In genomic region chr14:94562019-94562418, GRCh38 we compare ENCODE assay signal across 30 cellular contexts. TPM values are rescaled to one million over a fixed set of nuclear protein-coding genes. Genes with fewer than 3 reads are reported as not detected.
DNase-seq lines count a peak whose midpoint lies in the region; ATAC-seq and TF ChIP-seq lines count a peak whose summit lies in the region.
"Had no signal": no experiment of that assay in that cellular context is flagged by ENCODE, and none has a peak within 500 bp of the region (broad histone marks: within the 10 kb centered on the region; RNA-seq: fewer than 3 reads in every experiment).

No MANE protein-coding gene starts in this region.

- H3K27me3 ChIP-seq in lower lobe of right lung (ENCODE audit: low read depth) (no peaks in the 10 kb centered on the region), testis (no peaks in the 10 kb centered on the region), breast epithelium (no peaks in the 10 kb centered on the region)
- H3K27me3 ChIP-seq: BLaER1, MG63 had no signal

- TF ChIP-seq POLR2A in testis (IDR thresholded peaks at IDR 0.05) (no peak), breast epithelium (IDR thresholded peaks at IDR 0.05) (no peak)

- WGBS in testis, 2 donors, result 90 to 94% methylated on average over 5 of the region's 5 CpGs

- DNase-seq in GM12865 (ENCODE audit: low read depth) (peak; percentile 17), SW480 (ENCODE audit: low spot score) (peak; percentile 29), lower lobe of right lung (peak; percentile 6), testis (peak; percentile 4), breast epithelium (ENCODE audit: low spot score in 2 of 2) (no peak)
- DNase-seq in activated T-cell treated with anti-CD3 and anti-CD28 coated beads, Interleukin-2, amount 50 U/mL, for 1 hour, result no peak
- DNase-seq: CD4-positive, CD25-positive, alpha-beta regulatory T cell; DMS53; GOT3; HFFc6; IMR-90; KG1; MG63; NCI-H1048; NCI-H1417; NCI-H1694; NCI-H2029 treated with DMSO at 0.1 percent for 48 hours; NCI-H2227 treated with DMSO at 0.1 percent for 48 hours; NCI-H526 treated with DMSO at 0.1 percent for 48 hours; SIG-M5 had no signal

- intact Hi-C loops in lower lobe of right lung (cut with DNase I), result no loop called here
- intact Hi-C loops in testis (cut with DNase I; ENCODE audit: low total_unique reads), result no loop called here
- intact Hi-C loops in breast epithelium (cut with DNase I; ENCODE audit: low total_unique reads), result no loop called here

- H3K4me1 ChIP-seq in lower lobe of right lung (no peaks in the 10 kb centered on the region), testis (no peaks in the 10 kb centered on the region), breast epithelium (no peaks in the 10 kb centered on the region)
- H3K4me1 ChIP-seq: HAP-1 had no signal

- no peak overlapping the region for H3K4me3 ChIP-seq in GM12865 (ENCODE audit: low read depth, low read length)
- H3K4me3 ChIP-seq in lower lobe of right lung, result no peak overlapping the region
- no peak overlapping the region for H3K4me3 ChIP-seq in testis
- no peak overlapping the region for H3K4me3 ChIP-seq in breast epithelium
- H3K4me3 ChIP-seq: BLaER1, GM12878, HAP-1, MG63, SK-N-MC had no signal

- TF ChIP-seq CTCF in GM12865 (IDR thresholded peaks at IDR 0.05; ENCODE audit: insufficient read depth, low read depth, low read length, missing control alignments), result no peak
- no peak for TF ChIP-seq CTCF in lower lobe of right lung (IDR thresholded peaks at IDR 0.05)
- no peak for TF ChIP-seq CTCF in testis (IDR thresholded peaks at IDR 0.05)
- TF ChIP-seq CTCF in breast epithelium (IDR thresholded peaks at IDR 0.05), result no peak

- H3K9me3 ChIP-seq in lower lobe of right lung, result no peaks in the 10 kb centered on the region
- H3K9me3 ChIP-seq in testis, result no peaks in the 10 kb centered on the region
- H3K9me3 ChIP-seq in breast epithelium, result no peaks in the 10 kb centered on the region
- H3K9me3 ChIP-seq: HAP-1, MG63 had no signal

- no peak for ATAC-seq in lower lobe of right lung
- ATAC-seq in HG03196 (IDR thresholded peaks at IDR 0.05; ENCODE audit: unreplicated experiment), result no peak
- ATAC-seq: GM12878, Panc1 had no signal

- no peaks in the 10 kb centered on the region for H3K36me3 ChIP-seq in lower lobe of right lung
- no peaks in the 10 kb centered on the region for H3K36me3 ChIP-seq in testis (ENCODE audit: low read depth, missing control alignments)
- no peaks in the 10 kb centered on the region for H3K36me3 ChIP-seq in breast epithelium
- H3K36me3 ChIP-seq: BLaER1, HAP-1, MG63 had no signal

- H3K27ac ChIP-seq in lower lobe of right lung, result no peak overlapping the region
- H3K27ac ChIP-seq in testis, result no peak overlapping the region
- H3K27ac ChIP-seq in breast epithelium, result no peak overlapping the region
- H3K27ac ChIP-seq: BLaER1, SK-N-MC had no signal

RNA-seq across cellular contexts. Expression of gene SERPINA4, which starts 0.8 kb away (rescaled TPM):
- total RNA-seq in lower lobe of right lung, result not detected
- total RNA-seq in testis, result under 1 TPM in 1 of 2 donors, not detected in 1; 0.19 TPM
- 0.25 TPM for polyA plus RNA-seq in testis (ENCODE audit: insufficient read depth, low read depth, low replicate concordance)
- total RNA-seq in breast epithelium, result not detected
- total RNA-seq: CD4-positive, CD25-positive, alpha-beta regulatory T cell; Daoy; HFFc6; IMR-90; NCI-H460; OCI-LY7 had no signal
- polyA plus RNA-seq: AG04450; CD4-positive, CD25-positive, alpha-beta regulatory T cell; GM12878; IMR-90 had no signal

RNA-seq across cellular contexts. Expression of gene SERPINA5, which starts 19.2 kb away (rescaled TPM):
- total RNA-seq in lower lobe of right lung, result 0.56 TPM
- 1,000 to 10,000 TPM in 1 of 2 donors, 100 to 1,000 TPM in 1; 940 to 1,154 TPM for total RNA-seq in testis
- 1,170 TPM for polyA plus RNA-seq in testis (ENCODE audit: insufficient read depth, low read depth, low replicate concordance)
- 10 to 100 TPM in 2 of 3 donors, 1 to 10 TPM in 1; 4.3 to 32.9 (median 20.6) TPM for total RNA-seq in breast epithelium
- total RNA-seq: CD4-positive, CD25-positive, alpha-beta regulatory T cell; HFFc6; IMR-90; OCI-LY7 had no signal
- polyA plus RNA-seq: AG04450; CD4-positive, CD25-positive, alpha-beta regulatory T cell; GM12878; IMR-90 had no signal

RNA-seq across cellular contexts. Expression of gene SERPINA3, which starts 50.2 kb away (rescaled TPM):
- total RNA-seq in lower lobe of right lung (74.6 TPM), testis (100 to 1,000 TPM in 1 of 2 donors, 10 to 100 TPM in 1; 27.4 to 238 TPM), breast epithelium (1,000 to 10,000 TPM in 2 of 3 donors, 10 to 100 TPM in 1; 88.7 to 1,840 (median 1,497) TPM)
- polyA plus RNA-seq in testis (ENCODE audit: insufficient read depth, low read depth, low replicate concordance), result 28.2 TPM
- total RNA-seq: CD4-positive, CD25-positive, alpha-beta regulatory T cell; Daoy; HFFc6; NCI-H460; OCI-LY7 had no signal
- polyA plus RNA-seq: CD4-positive, CD25-positive, alpha-beta regulatory T cell; GM12878 had no signal

RNA-seq across cellular contexts. Expression of gene SERPINA12, which starts 52.8 kb away (rescaled TPM):
- total RNA-seq in lower lobe of right lung (not detected), testis (under 1 TPM; 0.25 to 0.47 TPM), breast epithelium (not detected)
- polyA plus RNA-seq in testis (ENCODE audit: insufficient read depth, low read depth, low replicate concordance), result not detected
- total RNA-seq: CD4-positive, CD25-positive, alpha-beta regulatory T cell; Daoy; GM12878; HFFc6; IMR-90; NCI-H460; OCI-LY7 had no signal
- polyA plus RNA-seq: AG04450; CD4-positive, CD25-positive, alpha-beta regulatory T cell; GM12878; IMR-90 had no signal

Comparison
In these comparisons a context has a peak if more than half of its experiments do, and no peak if none do; other contexts are left out.
1. DNase-seq: peak in GM12865 (single experiment), SW480 (single experiment), lower lobe of right lung (single experiment) and testis (single experiment); none in breast epithelium (0 of 2) and activated T-cell treated with anti-CD3 and anti-CD28 coated beads, Interleukin-2, amount 50 U/mL, for 1 hour (single experiment).
2. RNA of gene SERPINA5, which starts 19.2 kb away (total RNA-seq): 940 to 1,154 TPM in testis; 4.3 to 32.9 TPM in breast epithelium and 0.56 TPM in lower lobe of right lung (single experiment); every median in the first group is over 10 times any median in the second.